ENCODE assay signal across 8 cellular contexts in genomic region chr22:37639771-37640590, GRCh38.
DNase-seq lines count a peak whose midpoint lies in the region; ATAC-seq, FAIRE-seq and TF ChIP-seq lines count a peak whose summit lies in the region.

No MANE protein-coding gene starts in this region.

- H3K36me3 ChIP-seq in ACC112 (ENCODE audit: insufficient read depth, low read length) (no peaks in the 10 kb centered on the region), iPS-18a (ENCODE audit: control insufficient read depth, low read depth, low read length) (peaks cover 3% of the 10 kb centered on the region)

- ATAC-seq in stimulated activated naive B cell treated with anti-CD40 and anti-IgM and Interleukin-4, amounts not matched to agents 10 μg/mL and 1 μg/mL and 100 μg/mL, for 72 hours (replicated peaks), result peak; percentile 15 to 29
- ATAC-seq in HG03432 (IDR thresholded peaks at IDR 0.05; ENCODE audit: unreplicated experiment), result no peak
- no peak for ATAC-seq in GM21529 (IDR thresholded peaks at IDR 0.05; ENCODE audit: unreplicated experiment)

- H3K4me3 ChIP-seq in ACC112 (ENCODE audit: low read depth, low read length) (peak overlapping the region; percentile 81), HFF-Myc (replicated peaks; ENCODE audit: low read depth, low read length) (peak overlapping the region; percentile 69), iPS-18a (ENCODE audit: low read length) (peak overlapping the region; percentile 67)

- FAIRE-seq in RCC 7860 (lab: Jason Lieb, UNC), result no peak

- H3K9ac ChIP-seq in iPS-18a (ENCODE audit: low read length), result peak overlapping the region; percentile 50

- no peak for TF ChIP-seq CTCF in HFF-Myc (IDR thresholded peaks at IDR 0.05; ENCODE audit: low read depth, low read length, missing control alignments)

- peaks cover 29 to 31% of the 10 kb centered on the region in 2 donors for H3K36me3 Mint-ChIP-seq in stimulated activated naive B cell treated with anti-CD40 and anti-IgM and Interleukin-4, amounts not matched to agents 10 μg/mL and 1 μg/mL and 100 μg/mL, for 72 hours

- peaks cover 36 to 82% of the 10 kb centered on the region in 2 donors for H3K4me1 Mint-ChIP-seq in stimulated activated naive B cell treated with anti-CD40 and anti-IgM and Interleukin-4, amounts not matched to agents 10 μg/mL and 1 μg/mL and 100 μg/mL, for 72 hours

- H3K27me3 Mint-ChIP-seq in stimulated activated naive B cell treated with anti-CD40 and anti-IgM and Interleukin-4, amounts not matched to agents 10 μg/mL and 1 μg/mL and 100 μg/mL, for 72 hours, result no peaks in the 10 kb centered on the region

- H3K4me1 ChIP-seq in ACC112 (ENCODE audit: control insufficient read depth, insufficient read depth, low read length, unreplicated experiment) (peaks cover 9% of the 10 kb centered on the region), iPS-18a (ENCODE audit: control insufficient read depth, low read depth, low read length) (peaks cover 11% of the 10 kb centered on the region)

- H3K79me2 ChIP-seq in ACC112 (ENCODE audit: control insufficient read depth, insufficient read depth, low read length, unreplicated experiment), result no peaks in the 10 kb centered on the region

- H3K27ac ChIP-seq in ACC112 (ENCODE audit: low read depth, low read length) (no peak overlapping the region), iPS-18a (ENCODE audit: low read length) (no peak overlapping the region)

- H3K9me3 Mint-ChIP-seq in stimulated activated naive B cell treated with anti-CD40 and anti-IgM and Interleukin-4, amounts not matched to agents 10 μg/mL and 1 μg/mL and 100 μg/mL, for 72 hours, result no peaks in the 10 kb centered on the region

- H3K27me3 ChIP-seq in ACC112 (ENCODE audit: insufficient read depth, low read length) (no peaks in the 10 kb centered on the region), iPS-18a (ENCODE audit: control insufficient read depth, insufficient read depth, low read length) (no peaks in the 10 kb centered on the region)

- DNase-seq in HFF-Myc (ENCODE audit: extremely low read depth, low read depth), result no peak
- DNase-seq in activated T-cell treated with anti-CD3 and anti-CD28 coated beads, Interleukin-2, amount 50 U/mL, for 48 hours, result peak; percentile 52 to 59
- DNase-seq in stimulated activated naive B cell treated with anti-CD40 and anti-IgM and Interleukin-4, amounts not matched to agents 10 μg/mL and 1 μg/mL and 100 μg/mL, for 72 hours, result no peak
- no peak for DNase-seq in RCC 7860 (ENCODE audit: low spot score)

- peak overlapping the region; percentile 99 for H3K27ac Mint-ChIP-seq in stimulated activated naive B cell treated with anti-CD40 and anti-IgM and Interleukin-4, amounts not matched to agents 10 μg/mL and 1 μg/mL and 100 μg/mL, for 72 hours

- H3K4me3 Mint-ChIP-seq in stimulated activated naive B cell treated with anti-CD40 and anti-IgM and Interleukin-4, amounts not matched to agents 10 μg/mL and 1 μg/mL and 100 μg/mL, for 72 hours, result peak overlapping the region; percentile 96 to 100

- H2AFZ ChIP-seq in ACC112 (ENCODE audit: low read length, unreplicated experiment), result peak overlapping the region; percentile 60

- H3K9me3 ChIP-seq in iPS-18a (ENCODE audit: control insufficient read depth, low read depth, low read length), result no peaks in the 10 kb centered on the region

Comparison
In these comparisons a context has a peak if more than half of its experiments do, and no peak if none do; other contexts are left out.
1. DNase-seq: peak in activated T-cell treated with anti-CD3 and anti-CD28 coated beads, Interleukin-2, amount 50 U/mL, for 48 hours (2 of 2); none in HFF-Myc (single experiment), stimulated activated naive B cell treated with anti-CD40 and anti-IgM and Interleukin-4, amounts not matched to agents 10 μg/mL and 1 μg/mL and 100 μg/mL, for 72 hours (single experiment) and RCC 7860 (single experiment).
2. ATAC-seq: peak in stimulated activated naive B cell treated with anti-CD40 and anti-IgM and Interleukin-4, amounts not matched to agents 10 μg/mL and 1 μg/mL and 100 μg/mL, for 72 hours (2 of 2); none in HG03432 (single experiment) and GM21529 (single experiment).
3. Peak in every context shown above with its lines, with median percentiles within 50 percentile points of each other: H3K4me3 ChIP-seq.